Comparison of ENCODE assay signal across 2 cellular contexts in the genomic region with DNA sequence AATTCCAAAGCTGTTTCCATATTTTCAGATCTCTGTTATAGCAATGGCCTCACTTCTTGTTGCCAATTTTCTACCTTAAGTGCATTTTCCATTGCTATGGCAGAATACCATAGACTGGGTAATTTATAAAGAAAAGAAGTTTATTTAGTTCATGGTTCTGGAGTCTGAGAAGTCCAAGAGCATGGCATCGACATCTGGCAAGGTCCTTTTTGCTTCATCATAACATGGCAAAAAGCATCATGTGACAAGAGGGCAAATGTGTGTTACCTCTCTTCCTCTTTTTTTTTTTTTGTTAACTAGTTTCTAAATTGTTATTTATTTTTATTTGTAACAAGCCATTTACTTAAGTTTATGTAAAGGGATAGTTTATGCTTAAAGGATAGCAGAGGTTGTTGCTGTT.
A peak's percentile ranks its signal among the peaks of the same experiment; 100 is the strongest.
TF ChIP-seq lines count a peak whose summit lies in the region.

No MANE protein-coding gene starts in this region.

TF ChIP-seq in HepG2, 621 proteins besides CTCF, POLR2A, EP300 and RAD21:
- TF ChIP-seq ZNF564 (CRISPR knock-in tag; IDR thresholded peaks at IDR 0.05) (peak; percentile 96; the same call in 1 of the 2 replicates), MYC (CRISPR knock-in tag; IDR thresholded peaks at IDR 0.05; ENCODE audit: borderline replicate concordance) (no peak)
- TF ChIP-seq, protein P1, sequence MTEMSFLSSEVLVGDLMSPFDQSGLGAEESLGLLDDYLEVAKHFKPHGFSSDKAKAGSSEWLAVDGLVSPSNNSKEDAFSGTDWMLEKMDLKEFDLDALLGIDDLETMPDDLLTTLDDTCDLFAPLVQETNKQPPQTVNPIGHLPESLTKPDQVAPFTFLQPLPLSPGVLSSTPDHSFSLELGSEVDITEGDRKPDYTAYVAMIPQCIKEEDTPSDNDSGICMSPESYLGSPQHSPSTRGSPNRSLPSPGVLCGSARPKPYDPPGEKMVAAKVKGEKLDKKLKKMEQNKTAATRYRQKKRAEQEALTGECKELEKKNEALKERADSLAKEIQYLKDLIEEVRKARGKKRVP (CRISPR knock-in tag; IDR thresholded peaks at IDR 0.05): no peak

TF ChIP-seq in HEK293, 187 proteins besides CTCF, POLR2A, EP300 and RAD21:
- TF ChIP-seq SETDB1 (IDR thresholded peaks at IDR 0.05; ENCODE audit: insufficient read length, low read length) (peak; percentile 36), ZSCAN16 (tag by site-specific recombination; IDR thresholded peaks at IDR 0.05) (no peak)
